ENCODE assay signal across 10 cellular contexts in genomic region chr15:93235926-93236781, GRCh38.
A peak's percentile ranks its signal among the peaks of the same experiment; 100 is the strongest.
DNase-seq lines count a peak whose midpoint lies in the region; ATAC-seq, FAIRE-seq and TF ChIP-seq lines count a peak whose summit lies in the region.
"Had no signal": no experiment of that assay in that cellular context is flagged by ENCODE, and none has a peak within 500 bp of the region (broad histone marks: within the 10 kb centered on the region; RNA-seq: fewer than 3 reads in every experiment).

No MANE protein-coding gene starts in this region.

- H3K27me3 Mint-ChIP-seq in activated CD4-positive, alpha-beta T cell treated with anti-CD3 and anti-CD28 coated beads, Interleukin-2, amount 10 ng/mL, durations not matched to agents 7 days and 5 days, result peaks cover 6% of the 10 kb centered on the region

- TF ChIP-seq POLR2A in thyroid gland (IDR thresholded peaks at IDR 0.05), result no peak

- no peak overlapping the region for H3K4me3 ChIP-seq in ascending aorta
- no peak overlapping the region for H3K4me3 ChIP-seq in thyroid gland (replicated peaks in 1 of 3)

- intact Hi-C loops in ascending aorta (cut with DNase I), result no loop called here
- intact Hi-C loops in thyroid gland (cut with DNase I), result no loop called here

- DNase-seq in activated CD4-positive, alpha-beta T cell treated with anti-CD3 and anti-CD28 coated beads, Interleukin-2, amount 10 ng/mL, durations not matched to agents 7 days and 5 days, result no peak
- no peak for DNase-seq in activated CD4-positive, alpha-beta T cell treated with anti-CD3 and anti-CD28 coated beads for 4 hours
- peak; percentile 60 to 80 for DNase-seq in ascending aorta (ENCODE audit: low spot score in 2 of 2)
- DNase-seq in medulla oblongata (ENCODE audit: extremely low spot score), result peak; percentile 71
- DNase-seq in thyroid gland, result peak; percentile 4 to 18
- DNase-seq in RCC 7860 (ENCODE audit: low spot score), result no peak
- DNase-seq: NCI-H1048; stimulated activated CD8-positive, alpha-beta memory T cell treated with anti-CD3 and anti-CD28 coated beads, Interleukin-4, amount 100 ng/mL, for 48 hours had no signal

- H3K27me3 ChIP-seq in ascending aorta (no peaks in the 10 kb centered on the region), thyroid gland (no peaks in the 10 kb centered on the region)

- 37 to 46% methylated on average over 17 of the region's 17 CpGs for WGBS in thyroid gland, 2 donors

- no peak for FAIRE-seq in RCC 7860 (lab: Jason Lieb, UNC)

- H3K9me3 ChIP-seq in ascending aorta, result no peaks in the 10 kb centered on the region
- no peaks in the 10 kb centered on the region for H3K9me3 ChIP-seq in thyroid gland

- peaks cover 21% of the 10 kb centered on the region for H3K4me1 Mint-ChIP-seq in activated CD4-positive, alpha-beta T cell treated with anti-CD3 and anti-CD28 coated beads, Interleukin-2, amount 10 ng/mL, durations not matched to agents 7 days and 5 days

- TF ChIP-seq CTCF in ascending aorta (IDR thresholded peaks at IDR 0.05) (no peak), thyroid gland (IDR thresholded peaks at IDR 0.05) (no peak)

- CTCF ChIA-PET in activated CD4-positive, alpha-beta T cell treated with anti-CD3 and anti-CD28 coated beads, Interleukin-2, amount 10 ng/mL, durations not matched to agents 7 days and 5 days (lab: Charles Lee), result no interaction called here

- H3K36me3 ChIP-seq in ascending aorta (no peaks in the 10 kb centered on the region), thyroid gland (no peaks in the 10 kb centered on the region)

- H3K27ac ChIP-seq in ascending aorta, result no peak overlapping the region
- H3K27ac ChIP-seq in thyroid gland, result no peak overlapping the region

- no peak overlapping the region for H3K27ac Mint-ChIP-seq in activated CD4-positive, alpha-beta T cell treated with anti-CD3 and anti-CD28 coated beads, Interleukin-2, amount 10 ng/mL, durations not matched to agents 7 days and 5 days

- H3K4me1 ChIP-seq in ascending aorta, result no peaks in the 10 kb centered on the region
- H3K4me1 ChIP-seq in thyroid gland, result no peaks in the 10 kb centered on the region

- no peak for ATAC-seq in GM18909 (IDR thresholded peaks at IDR 0.05; ENCODE audit: poor library complexity, unreplicated experiment)
- no peak for ATAC-seq in GM21717 (IDR thresholded peaks at IDR 0.05; ENCODE audit: unreplicated experiment)

- no peaks in the 10 kb centered on the region for H3K9me3 Mint-ChIP-seq in activated CD4-positive, alpha-beta T cell treated with anti-CD3 and anti-CD28 coated beads, Interleukin-2, amount 10 ng/mL, durations not matched to agents 7 days and 5 days

- no peaks in the 10 kb centered on the region for H3K36me3 Mint-ChIP-seq in activated CD4-positive, alpha-beta T cell treated with anti-CD3 and anti-CD28 coated beads, Interleukin-2, amount 10 ng/mL, durations not matched to agents 7 days and 5 days (ENCODE audit: low read depth)

- POLR2A ChIA-PET in activated CD4-positive, alpha-beta T cell treated with anti-CD3 and anti-CD28 coated beads, Interleukin-2, amount 10 ng/mL, durations not matched to agents 7 days and 5 days (lab: Charles Lee), result no interaction called here

- peak overlapping the region; percentile 17 for H3K4me3 Mint-ChIP-seq in activated CD4-positive, alpha-beta T cell treated with anti-CD3 and anti-CD28 coated beads, Interleukin-2, amount 10 ng/mL, durations not matched to agents 7 days and 5 days

Comparison
In these comparisons a context has a peak if more than half of its experiments do, and no peak if none do; other contexts are left out.
1. DNase-seq: peak in ascending aorta (2 of 2), medulla oblongata (single experiment) and thyroid gland (2 of 2); none in activated CD4-positive, alpha-beta T cell treated with anti-CD3 and anti-CD28 coated beads, Interleukin-2, amount 10 ng/mL, durations not matched to agents 7 days and 5 days (single experiment), activated CD4-positive, alpha-beta T cell treated with anti-CD3 and anti-CD28 coated beads for 4 hours (0 of 2) and RCC 7860 (single experiment).